ENCODE assay signal across 28 cellular contexts in the genomic region with DNA sequence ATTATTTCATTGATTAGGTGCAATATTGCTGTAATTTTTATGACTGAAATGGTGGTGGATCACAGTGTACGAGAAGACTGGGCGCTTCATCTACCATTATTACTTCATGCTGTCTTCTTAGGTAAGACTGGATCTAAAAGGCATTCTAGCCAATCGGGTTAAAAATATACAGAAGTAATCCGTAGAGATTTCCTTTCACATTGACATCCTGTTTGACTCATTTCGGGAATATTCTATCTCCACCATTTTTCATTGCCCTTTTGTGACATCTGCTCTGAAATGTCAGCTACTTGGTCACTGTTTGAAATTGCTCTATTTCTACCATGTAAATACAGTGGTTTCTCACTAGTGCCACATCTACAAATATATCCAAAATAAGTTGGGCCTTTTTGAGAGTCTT.
DNase-seq lines count a peak whose midpoint lies in the region; ATAC-seq and TF ChIP-seq lines count a peak whose summit lies in the region.
"Had no signal": no experiment of that assay in that cellular context is flagged by ENCODE, and none has a peak within 500 bp of the region (broad histone marks: within the 10 kb centered on the region; RNA-seq: fewer than 3 reads in every experiment).

No MANE protein-coding gene starts in this region.

- H3K4me3 Mint-ChIP-seq in activated T-cell treated with anti-CD3 and anti-CD28 coated beads, Interleukin-2, amount 50 U/mL, for 72 hours, result no peak overlapping the region
- H3K4me3 Mint-ChIP-seq in activated T-cell treated with anti-CD3 and anti-CD28 coated beads, Interleukin-2, amount 50 U/mL, for 4 hours, result no peak overlapping the region
- no peak overlapping the region for H3K4me3 Mint-ChIP-seq in mesothelial cell of epicardium
- H3K4me3 Mint-ChIP-seq in CD8-positive, alpha-beta memory T cell, result no peak overlapping the region
- H3K4me3 Mint-ChIP-seq: activated CD4-positive, alpha-beta memory T cell treated with anti-CD3 and anti-CD28 coated beads, Interleukin-2, amount 10 ng/mL, durations not matched to agents 7 days and 5 days; activated naive CD8-positive, alpha-beta T cell treated with anti-CD3 and anti-CD28 coated beads for 36 hours; neural crest cell; stimulated activated naive CD8-positive, alpha-beta T cell treated with anti-CD3 and anti-CD28 coated beads, Interleukin-15, Interleukin-2, amounts not matched to agents 100 ng/mL and 50 ng/mL, for 24 hours had no signal

- H3K27me3 ChIP-seq in tibial artery, result no peaks in the 10 kb centered on the region
- no peaks in the 10 kb centered on the region for H3K27me3 ChIP-seq in CD8-positive, alpha-beta memory T cell (ENCODE audit: insufficient read depth, low read length, poor library complexity, severe bottlenecking)
- H3K27me3 ChIP-seq: ascending aorta, right atrium auricular region, testis had no signal

- no peaks in the 10 kb centered on the region for H3K36me3 Mint-ChIP-seq in activated T-cell treated with anti-CD3 and anti-CD28 coated beads, Interleukin-2, amount 50 U/mL, for 72 hours (ENCODE audit: insufficient read depth in 2 of 2)
- H3K36me3 Mint-ChIP-seq in activated T-cell treated with anti-CD3 and anti-CD28 coated beads, Interleukin-2, amount 50 U/mL, for 4 hours (ENCODE audit: insufficient read depth), result peaks cover 4% of the 10 kb centered on the region
- H3K36me3 Mint-ChIP-seq in mesothelial cell of epicardium, result peaks cover 13% of the 10 kb centered on the region
- peaks cover 0 to 1% (median 0%) of the 10 kb centered on the region in 3 donors for H3K36me3 Mint-ChIP-seq in CD8-positive, alpha-beta memory T cell
- H3K36me3 Mint-ChIP-seq: activated naive CD8-positive, alpha-beta T cell treated with anti-CD3 and anti-CD28 coated beads for 36 hours had no signal

- H3K9me3 Mint-ChIP-seq in activated T-cell treated with anti-CD3 and anti-CD28 coated beads, Interleukin-2, amount 50 U/mL, for 72 hours, result no peaks in the 10 kb centered on the region
- no peaks in the 10 kb centered on the region for H3K9me3 Mint-ChIP-seq in activated T-cell treated with anti-CD3 and anti-CD28 coated beads, Interleukin-2, amount 50 U/mL, for 4 hours
- no peaks in the 10 kb centered on the region for H3K9me3 Mint-ChIP-seq in mesothelial cell of epicardium
- H3K9me3 Mint-ChIP-seq in CD8-positive, alpha-beta memory T cell, result no peaks in the 10 kb centered on the region
- H3K9me3 Mint-ChIP-seq: activated CD4-positive, alpha-beta memory T cell treated with anti-CD3 and anti-CD28 coated beads, Interleukin-2, amount 10 ng/mL, durations not matched to agents 7 days and 5 days; activated naive CD8-positive, alpha-beta T cell treated with anti-CD3 and anti-CD28 coated beads for 36 hours; stimulated activated naive CD8-positive, alpha-beta T cell treated with anti-CD3 and anti-CD28 coated beads, Interleukin-15, Interleukin-2, amounts not matched to agents 100 ng/mL and 50 ng/mL, for 24 hours had no signal

- H3K4me1 ChIP-seq in tibial artery, result peaks cover 0 to 19% (median 0%) of the 10 kb centered on the region in 4 donors
- H3K4me1 ChIP-seq in CD8-positive, alpha-beta memory T cell (ENCODE audit: insufficient read depth, low read length), result no peaks in the 10 kb centered on the region
- H3K4me1 ChIP-seq: ascending aorta, testis had no signal

- H3K9me3 ChIP-seq in tibial artery, result no peaks in the 10 kb centered on the region
- H3K9me3 ChIP-seq in CD8-positive, alpha-beta memory T cell (ENCODE audit: low read length), result no peaks in the 10 kb centered on the region
- H3K9me3 ChIP-seq: ascending aorta, right atrium auricular region, testis had no signal

- no peaks in the 10 kb centered on the region for H3K4me1 Mint-ChIP-seq in activated T-cell treated with anti-CD3 and anti-CD28 coated beads, Interleukin-2, amount 50 U/mL, for 72 hours (ENCODE audit: low read depth)
- no peaks in the 10 kb centered on the region for H3K4me1 Mint-ChIP-seq in activated T-cell treated with anti-CD3 and anti-CD28 coated beads, Interleukin-2, amount 50 U/mL, for 4 hours (ENCODE audit: low read depth)
- peaks cover 21% of the 10 kb centered on the region for H3K4me1 Mint-ChIP-seq in mesothelial cell of epicardium
- H3K4me1 Mint-ChIP-seq in CD8-positive, alpha-beta memory T cell, result no peaks in the 10 kb centered on the region
- H3K4me1 Mint-ChIP-seq: activated CD4-positive, alpha-beta memory T cell treated with anti-CD3 and anti-CD28 coated beads, Interleukin-2, amount 10 ng/mL, durations not matched to agents 7 days and 5 days; activated naive CD8-positive, alpha-beta T cell treated with anti-CD3 and anti-CD28 coated beads for 36 hours; neural crest cell had no signal

- no peaks in the 10 kb centered on the region for H3K27me3 Mint-ChIP-seq in activated T-cell treated with anti-CD3 and anti-CD28 coated beads, Interleukin-2, amount 50 U/mL, for 72 hours (ENCODE audit: low read depth)
- no peaks in the 10 kb centered on the region for H3K27me3 Mint-ChIP-seq in activated T-cell treated with anti-CD3 and anti-CD28 coated beads, Interleukin-2, amount 50 U/mL, for 4 hours (ENCODE audit: low read depth)
- no peaks in the 10 kb centered on the region for H3K27me3 Mint-ChIP-seq in mesothelial cell of epicardium (ENCODE audit: low read depth)
- H3K27me3 Mint-ChIP-seq in CD8-positive, alpha-beta memory T cell, result peaks cover 5 to 9% of the 10 kb centered on the region in 2 donors
- H3K27me3 Mint-ChIP-seq: activated CD4-positive, alpha-beta memory T cell treated with anti-CD3 and anti-CD28 coated beads, Interleukin-2, amount 10 ng/mL, durations not matched to agents 7 days and 5 days; activated naive CD8-positive, alpha-beta T cell treated with anti-CD3 and anti-CD28 coated beads for 36 hours; stimulated activated naive CD8-positive, alpha-beta T cell treated with anti-CD3 and anti-CD28 coated beads, Interleukin-15, Interleukin-2, amounts not matched to agents 100 ng/mL and 50 ng/mL, for 24 hours had no signal

- TF ChIP-seq CTCF in coronary artery (IDR thresholded peaks at IDR 0.05) (no peak), mesothelial cell of epicardium (IDR thresholded peaks at IDR 0.05; ENCODE audit: unreplicated experiment) (no peak), tibial artery (IDR thresholded peaks at IDR 0.05) (no peak)

- POLR2A ChIA-PET in CD8-positive, alpha-beta memory T cell (lab: Charles Lee), result no interaction called here

- peak overlapping the region; percentile 59 for H3K27ac Mint-ChIP-seq in activated T-cell treated with anti-CD3 and anti-CD28 coated beads, Interleukin-2, amount 50 U/mL, for 72 hours
- peak overlapping the region; percentile 85 for H3K27ac Mint-ChIP-seq in mesothelial cell of epicardium
- H3K27ac Mint-ChIP-seq in CD8-positive, alpha-beta memory T cell, result no peak overlapping the region
- H3K27ac Mint-ChIP-seq: activated CD4-positive, alpha-beta memory T cell treated with anti-CD3 and anti-CD28 coated beads, Interleukin-2, amount 10 ng/mL, durations not matched to agents 7 days and 5 days; activated naive CD8-positive, alpha-beta T cell treated with anti-CD3 and anti-CD28 coated beads for 36 hours; stimulated activated naive CD8-positive, alpha-beta T cell treated with anti-CD3 and anti-CD28 coated beads, Interleukin-15, Interleukin-2, amounts not matched to agents 100 ng/mL and 50 ng/mL, for 24 hours had no signal

- H3K4me3 ChIP-seq in coronary artery (no peak overlapping the region), tibial artery (no peak overlapping the region)
- H3K4me3 ChIP-seq in CD8-positive, alpha-beta memory T cell (ENCODE audit: low read length), result no peak overlapping the region
- H3K4me3 ChIP-seq: ascending aorta, lung, right atrium auricular region, testis had no signal

- no peak for DNase-seq in activated T-cell treated with anti-CD3 and anti-CD28 coated beads, Interleukin-2, amount 50 U/mL, for 72 hours
- DNase-seq in activated T-cell treated with anti-CD3 and anti-CD28 coated beads, Interleukin-2, amount 50 U/mL, for 4 hours, result no peak
- DNase-seq in coronary artery (ENCODE audit: low spot score) (no peak), mesothelial cell of epicardium (ENCODE audit: low spot score in 2 of 2, unreplicated experiment in 2 of 2) (no peak), tibial artery (no peak)
- DNase-seq in activated CD4-positive, alpha-beta T cell treated with anti-CD3 and anti-CD28 coated beads for 1 hour, result no peak
- DNase-seq in activated CD4-positive, CD25-positive, alpha-beta regulatory T cell treated with anti-CD3 and anti-CD28 coated beads, Interleukin-2, amount 50 U/mL, for 72 hours, result no peak
- DNase-seq in CD8-positive, alpha-beta memory T cell, result no peak
- DNase-seq: activated CD4-positive, alpha-beta memory T cell treated with anti-CD3 and anti-CD28 coated beads, Interleukin-2, amount 10 ng/mL, durations not matched to agents 7 days and 5 days; activated CD8-positive, alpha-beta memory T cell treated with anti-CD3 and anti-CD28 coated beads, Interleukin-2, amount 50 U/mL, for 4 hours; activated naive CD8-positive, alpha-beta T cell treated with anti-CD3 and anti-CD28 coated beads for 36 hours; DMS79; hypothalamus; left cardiac atrium; NCI-H1105 treated with DMSO at 0.1 percent for 48 hours; NCI-H2029 treated with DMSO at 0.1 percent for 48 hours; NCI-H526 treated with DMSO at 0.1 percent for 48 hours; NK-92 treated with Interleukin-12 subunit alpha and Interleukin-12 subunit beta, amount 100 ng/mL, for 24 hours; stimulated activated CD8-positive, alpha-beta memory T cell treated with anti-CD3 and anti-CD28 coated beads, Interleukin-4, amount 100 ng/mL, for 48 hours; T-helper 2 cell; testis had no signal

- ATAC-seq in activated T-cell treated with anti-CD3 and anti-CD28 coated beads, Interleukin-2, amount 50 U/mL, for 72 hours (replicated peaks in 1 of 2), result no peak
- no peak for ATAC-seq in activated T-cell treated with anti-CD3 and anti-CD28 coated beads, Interleukin-2, amount 50 U/mL, for 4 hours
- ATAC-seq: left cardiac atrium had no signal

- CTCF ChIA-PET in CD8-positive, alpha-beta memory T cell (lab: Charles Lee), result no interaction called here

- H3K27ac ChIP-seq in coronary artery (peak overlapping the region; percentile 27 to 34), tibial artery (peak overlapping the region; percentile 16 to 44)
- H3K27ac ChIP-seq in CD8-positive, alpha-beta memory T cell (ENCODE audit: low read depth, low read length), result no peak overlapping the region
- H3K27ac ChIP-seq: 22Rv1, C4-2B, right atrium auricular region, testis had no signal

- H3K36me3 ChIP-seq in tibial artery, result peaks cover 41 to 61% (median 51%) of the 10 kb centered on the region in 3 donors
- H3K36me3 ChIP-seq in CD8-positive, alpha-beta memory T cell (ENCODE audit: insufficient read depth, low read length), result no peaks in the 10 kb centered on the region

- intact Hi-C loops in tibial artery (cut with DNase I; ENCODE audit: low total_unique reads), result no loop called here

Comparison
In these comparisons a context has a peak if more than half of its experiments do, and no peak if none do; other contexts are left out.
1. H3K27ac Mint-ChIP-seq: peak in activated T-cell treated with anti-CD3 and anti-CD28 coated beads, Interleukin-2, amount 50 U/mL, for 72 hours (single experiment) and mesothelial cell of epicardium (single experiment); none in CD8-positive, alpha-beta memory T cell (0 of 8).